ENCODE assay signal across 10 cellular contexts in genomic region chr15:72184165-72184811, GRCh38. TPM values are rescaled to one million over a fixed set of nuclear protein-coding genes. Genes with fewer than 3 reads are reported as not detected.
A peak's percentile ranks its signal among the peaks of the same experiment; 100 is the strongest.
DNase-seq lines count a peak whose midpoint lies in the region; ATAC-seq and TF ChIP-seq lines count a peak whose summit lies in the region.
"Had no signal": no experiment of that assay in that cellular context is flagged by ENCODE, and none has a peak within 500 bp of the region (broad histone marks: within the 10 kb centered on the region; RNA-seq: fewer than 3 reads in every experiment).

No MANE protein-coding gene starts in this region.

- intact Hi-C loops in PC-9 (cut with micrococcal nuclease; ENCODE audit: unreplicated experiment) = loop anchor here (1.0 kb wide), 1 partner anchor 14 kb away; no protein-coding TSS in a partner anchor

- H3K9me3 Mint-ChIP-seq in neural crest cell = no peaks in the 10 kb centered on the region
- H3K9me3 Mint-ChIP-seq in activated T-cell treated with anti-CD3 and anti-CD28 coated beads, Interleukin-2, amount 50 U/mL, for 72 hours = no peaks in the 10 kb centered on the region

- H3K27me3 ChIP-seq in AG04450 (ENCODE audit: control insufficient read depth, insufficient read depth, low read length) (peaks cover 32% of the 10 kb centered on the region), PC-9 (ENCODE audit: insufficient read depth, low read depth) (no peaks in the 10 kb centered on the region)

- no peak overlapping the region for H3K27ac ChIP-seq in AG04450 (ENCODE audit: low read depth, low read length)
- H3K27ac ChIP-seq in PC-9 = peak overlapping the region; percentile 72

- H2AFZ ChIP-seq in PC-9 = peak overlapping the region; percentile 81

- no peaks in the 10 kb centered on the region for H3K9me2 ChIP-seq in PC-9 (ENCODE audit: insufficient read depth)

- peaks cover 62% of the 10 kb centered on the region for H3K4me1 ChIP-seq in PC-9 (replicated peaks; ENCODE audit: insufficient read depth)
- H3K4me1 ChIP-seq: Caco-2 had no signal

- TF ChIP-seq CTCF in AG04450 (IDR thresholded peaks at IDR 0.05; ENCODE audit: low read depth, low read length) (no peak), PC-9 (conservative IDR thresholded peaks at IDR 0.05) (no peak), fibroblast of the aortic adventitia (IDR thresholded peaks at IDR 0.05; ENCODE audit: insufficient read depth, low read length) (no peak), neural crest cell (conservative IDR thresholded peaks at IDR 0.05) (no peak)

- H3K79me2 ChIP-seq in PC-9 (ENCODE audit: low read depth) = no peaks in the 10 kb centered on the region

- ATAC-seq in activated T-cell treated with anti-CD3 and anti-CD28 coated beads, Interleukin-2, amount 50 U/mL, for 72 hours (replicated peaks in 1 of 2) = no peak
- ATAC-seq in HG03108 (IDR thresholded peaks at IDR 0.05; ENCODE audit: unreplicated experiment) (no peak), HG03354 (IDR thresholded peaks at IDR 0.05; ENCODE audit: poor library complexity, severe bottlenecking, unreplicated experiment) (no peak)

- no peaks in the 10 kb centered on the region for H4K20me1 ChIP-seq in PC-9 (ENCODE audit: insufficient read depth)

- H3K27ac Mint-ChIP-seq in neural crest cell (ENCODE audit: unreplicated experiment) = no peak overlapping the region
- no peak overlapping the region for H3K27ac Mint-ChIP-seq in activated T-cell treated with anti-CD3 and anti-CD28 coated beads, Interleukin-2, amount 50 U/mL, for 72 hours

- POLR2A ChIA-PET in AG04450 (lab: Yijun Ruan, JAX) (interaction anchor here (0.6 kb wide), 1 partner anchor 26 kb away, joined by 5 read pairs; no protein-coding TSS in a partner anchor), PC-9 (lab: Charles Lee; ENCODE audit: unreplicated experiment) (interaction anchor here (0.5 to 1.7 kb wide), 10 partner anchors 12 to 439 kb away, joined by 3 to 11 read pairs (median 5); no protein-coding TSS in a partner anchor)

- peak overlapping the region; percentile 86 for H3K4me2 ChIP-seq in PC-9

- no peaks in the 10 kb centered on the region for H3K36me3 ChIP-seq in PC-9 (ENCODE audit: low read depth)

- H3K9me3 ChIP-seq in AG04450 (ENCODE audit: control insufficient read depth, insufficient read depth, low read length) (no peaks in the 10 kb centered on the region; the same call in 1 of the 2 replicates), PC-9 (ENCODE audit: insufficient read depth, low read depth) (no peaks in the 10 kb centered on the region)
- H3K9me3 ChIP-seq: Caco-2 had no signal

- no TSS peak for BruUV-seq in PC-9 (replicated peaks; lab: Mats Ljungman, UMichigan)

- H3K4me3 Mint-ChIP-seq in neural crest cell = no peak overlapping the region
- no peak overlapping the region for H3K4me3 Mint-ChIP-seq in activated T-cell treated with anti-CD3 and anti-CD28 coated beads, Interleukin-2, amount 50 U/mL, for 72 hours

- CTCF ChIA-PET in AG04450 (lab: Charles Lee) = no interaction called here
- CTCF ChIA-PET in PC-9 (lab: Charles Lee) = no interaction called here

- peaks cover 32% of the 10 kb centered on the region for H3K4me1 Mint-ChIP-seq in neural crest cell
- H3K4me1 Mint-ChIP-seq in activated T-cell treated with anti-CD3 and anti-CD28 coated beads, Interleukin-2, amount 50 U/mL, for 72 hours (ENCODE audit: low read depth) = no peaks in the 10 kb centered on the region

- peaks cover 47% of the 10 kb centered on the region for H3K27me3 Mint-ChIP-seq in neural crest cell (ENCODE audit: low read depth)
- peaks cover 46% of the 10 kb centered on the region for H3K27me3 Mint-ChIP-seq in activated T-cell treated with anti-CD3 and anti-CD28 coated beads, Interleukin-2, amount 50 U/mL, for 72 hours (ENCODE audit: low read depth)

- H3K36me3 Mint-ChIP-seq in neural crest cell (ENCODE audit: low read depth) = no peaks in the 10 kb centered on the region
- no peaks in the 10 kb centered on the region for H3K36me3 Mint-ChIP-seq in activated T-cell treated with anti-CD3 and anti-CD28 coated beads, Interleukin-2, amount 50 U/mL, for 72 hours (ENCODE audit: insufficient read depth in 2 of 2)

- DNase-seq in AG04450 (ENCODE audit: low read depth, low spot score) (no peak), PC-9 (peak; percentile 79 to 89), fibroblast of the aortic adventitia (ENCODE audit: low read depth) (peak; percentile 15), neural crest cell (ENCODE audit: low read depth, low spot score) (peak; percentile 30)
- DNase-seq in activated T-cell treated with anti-CD3 and anti-CD28 coated beads, Interleukin-2, amount 50 U/mL, for 72 hours = no peak
- no peak for DNase-seq in activated T-cell treated with anti-CD3 and anti-CD28 coated beads, Interleukin-2, amount 50 U/mL, for 48 hours
- DNase-seq: NCI-H345 had no signal

- peaks cover 22% of the 10 kb centered on the region for H3F3A ChIP-seq in PC-9 (ENCODE audit: insufficient read depth, low read depth)

- H3K4me3 ChIP-seq in AG04450 (ENCODE audit: low read depth, low read length) = peak overlapping the region; percentile 20; the same call in 1 of the 2 replicates
- peak overlapping the region; percentile 55 for H3K4me3 ChIP-seq in PC-9
- peak overlapping the region; percentile 37 for H3K4me3 ChIP-seq in fibroblast of the aortic adventitia (ENCODE audit: low read depth, low read length)

RNA-seq across cellular contexts. Expression of gene GRAMD2A, which starts 13.3 kb away (rescaled TPM):
- 0.30 and 0.32 TPM in 2 replicates for polyA plus RNA-seq in AG04450 (2011; rRNA removed)
- not detected in 2 replicates for polyA minus RNA-seq in AG04450 (2011; rRNA and poly(A)+ RNA removed)
- total RNA-seq in PC-9 (2021) (48.5 and 60.2 TPM in 2 replicates), fibroblast of the aortic adventitia (ENCODE audit: low replicate concordance) (0.33 and 0.63 TPM in 2 replicates), neural crest cell (0.35 and 0.48 TPM in 2 replicates)
- under 1 TPM in 1 of 2 donors, not detected in 1; 0.07 TPM for total RNA-seq in activated T-cell treated with anti-CD3 and anti-CD28 coated beads, Interleukin-2, amount 50 U/mL, for 72 hours

RNA-seq across cellular contexts. Expression of gene PKM, which starts 46.7 kb away (rescaled TPM):
- polyA plus RNA-seq in AG04450 (2011; rRNA removed) = 1,954 and 2,130 TPM in 2 replicates
- 1,898 and 2,543 TPM in 2 replicates for polyA minus RNA-seq in AG04450 (2011; rRNA and poly(A)+ RNA removed)
- total RNA-seq in PC-9 (2021) = 1,294 and 1,809 TPM in 2 replicates
- total RNA-seq in fibroblast of the aortic adventitia (ENCODE audit: low replicate concordance) = 1,143 and 1,845 TPM in 2 replicates
- 905 and 917 TPM in 2 replicates for total RNA-seq in neural crest cell
- 1,000 to 10,000 TPM; 1,066 to 1,119 TPM for total RNA-seq in activated T-cell treated with anti-CD3 and anti-CD28 coated beads, Interleukin-2, amount 50 U/mL, for 72 hours

Comparison
In these comparisons a context has a peak if more than half of its experiments do, and no peak if none do; other contexts are left out.
1. DNase-seq: peak in PC-9 (2 of 2), fibroblast of the aortic adventitia (single experiment) and neural crest cell (single experiment); none in AG04450 (single experiment), activated T-cell treated with anti-CD3 and anti-CD28 coated beads, Interleukin-2, amount 50 U/mL, for 72 hours (0 of 2) and activated T-cell treated with anti-CD3 and anti-CD28 coated beads, Interleukin-2, amount 50 U/mL, for 48 hours (0 of 2).
2. RNA of gene GRAMD2A, which starts 13.3 kb away (total RNA-seq): 48.5 to 60.2 TPM in PC-9; 0.33 to 0.63 TPM in fibroblast of the aortic adventitia, 0.35 to 0.48 TPM in neural crest cell and 0.07 TPM in activated T-cell treated with anti-CD3 and anti-CD28 coated beads, Interleukin-2, amount 50 U/mL, for 72 hours; every median in the first group is over 10 times any median in the second.
3. Peak in every context shown above with its lines, with median percentiles within 50 percentile points of each other: H3K4me3 ChIP-seq.